1 cellular context compared by ENCODE assay signal in the genomic region with DNA sequence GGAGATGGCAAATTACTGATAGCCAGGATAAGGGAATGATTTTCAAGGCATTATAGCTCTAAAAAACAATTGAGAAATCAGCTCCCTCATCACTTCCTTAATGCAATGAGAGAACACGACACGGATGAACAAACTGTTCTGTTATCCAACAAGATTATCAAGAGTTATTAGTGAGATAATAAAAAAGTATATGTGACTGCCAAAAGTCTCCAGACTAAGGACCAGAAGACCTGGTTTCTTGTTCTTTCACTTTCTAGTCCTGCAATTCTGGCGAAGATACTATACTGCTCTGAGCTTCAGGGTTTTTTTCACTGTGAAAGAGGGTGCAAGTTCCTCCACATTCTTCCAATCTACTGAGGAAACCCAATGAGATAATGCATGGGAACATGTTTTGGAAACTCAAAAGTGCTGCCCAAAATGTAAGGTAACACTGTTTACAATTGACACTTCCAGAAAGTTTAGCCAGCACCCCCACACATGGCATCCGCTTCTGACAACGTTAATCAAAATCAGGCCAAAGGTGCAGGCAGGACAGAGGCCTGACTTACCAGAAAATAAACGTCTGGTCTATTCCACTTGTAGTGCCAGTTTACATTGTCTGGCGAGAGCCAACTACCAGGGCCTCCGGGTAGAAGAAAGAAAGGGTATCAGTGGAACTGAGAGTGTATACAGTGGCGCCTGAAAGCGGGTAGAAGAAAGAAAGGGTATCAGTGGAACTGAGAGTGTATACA.
TF ChIP-seq lines count a peak whose summit lies in the region.

No MANE protein-coding gene starts in this region.

TF ChIP-seq in H1, 55 proteins besides CTCF, POLR2A, EP300 and RAD21:
- TF ChIP-seq BACH1 (IDR thresholded peaks at IDR 0.05; ENCODE audit: low read length) (no peak), SP1 (IDR thresholded peaks at IDR 0.05; ENCODE audit: low read depth, low read length) (no peak), PHF8 (conservative IDR thresholded peaks at IDR 0.05; ENCODE audit: low read depth, low read length) (no peak), ZNF274 (IDR thresholded peaks at IDR 0.05; ENCODE audit: borderline replicate concordance, extremely low read depth, low read length) (no peak)
- TF ChIP-seq, protein P1, sequence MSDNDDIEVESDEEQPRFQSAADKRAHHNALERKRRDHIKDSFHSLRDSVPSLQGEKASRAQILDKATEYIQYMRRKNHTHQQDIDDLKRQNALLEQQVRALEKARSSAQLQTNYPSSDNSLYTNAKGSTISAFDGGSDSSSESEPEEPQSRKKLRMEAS (IDR thresholded peaks at IDR 0.05) = no peak
